ENCODE assay signal across 16 cellular contexts in the genomic region with DNA sequence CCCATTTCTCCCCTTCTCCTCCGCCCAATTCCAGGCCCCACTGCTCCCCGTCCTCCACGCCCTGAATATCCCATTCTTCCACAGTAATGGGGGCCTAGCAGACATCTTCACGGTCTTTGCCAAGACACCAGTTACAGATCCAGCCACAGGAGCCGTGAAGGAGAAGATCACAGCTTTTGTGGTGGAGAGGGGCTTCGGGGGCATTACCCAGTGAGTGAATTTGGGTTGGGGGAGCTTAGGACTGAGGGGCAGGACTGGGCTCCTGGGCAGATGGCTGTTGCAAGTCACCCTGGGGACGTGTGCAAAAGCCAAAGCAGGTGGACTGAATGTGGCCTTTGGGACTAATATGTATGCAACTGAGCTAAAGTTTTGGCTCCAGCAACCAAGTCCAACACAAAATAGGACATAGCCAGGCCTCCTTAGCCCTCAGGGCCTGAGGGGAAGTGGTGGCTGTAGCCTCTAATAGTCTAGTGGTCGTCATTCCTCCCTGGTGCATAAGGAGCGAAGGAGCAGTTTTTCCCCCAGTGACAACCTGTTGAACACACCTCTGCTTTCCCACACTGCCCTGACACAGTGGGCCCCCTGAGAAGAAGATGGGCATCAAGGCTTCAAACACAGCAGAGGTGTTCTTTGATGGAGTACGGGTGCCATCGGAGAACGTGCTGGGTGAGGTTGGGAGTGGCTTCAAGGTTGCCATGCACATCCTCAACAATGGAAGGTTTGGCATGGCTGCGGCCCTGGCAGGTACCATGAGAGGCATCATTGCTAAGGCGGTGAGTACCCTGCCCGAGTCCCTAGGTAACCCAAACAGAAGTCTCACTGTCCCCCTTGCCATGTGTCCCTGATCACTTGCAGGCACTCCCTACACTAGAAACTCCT. TPM values are rescaled to one million over a fixed set of nuclear protein-coding genes. Genes with fewer than 3 reads are reported as not detected.
A peak's percentile ranks its signal among the peaks of the same experiment; 100 is the strongest.
DNase-seq lines count a peak whose midpoint lies in the region; ATAC-seq and TF ChIP-seq lines count a peak whose summit lies in the region.
"Had no signal": no experiment of that assay in that cellular context is flagged by ENCODE, and none has a peak within 500 bp of the region (broad histone marks: within the 10 kb centered on the region; RNA-seq: fewer than 3 reads in every experiment).

No MANE protein-coding gene starts in this region.

- peak overlapping the region; percentile 95 to 100 (median 98) for H3K27ac ChIP-seq in esophagus squamous epithelium
- H3K27ac ChIP-seq: cardiac muscle cell had no signal

- H3K27ac Mint-ChIP-seq in activated naive CD4-positive, alpha-beta T cell treated with anti-CD3 and anti-CD28 coated beads, Interleukin-2, amount 50 U/mL, for 24 hours, result peak overlapping the region; percentile 59
- H3K27ac Mint-ChIP-seq in activated naive CD4-positive, alpha-beta T cell treated with anti-CD3 and anti-CD28 coated beads, Interleukin-2, amount 50 U/mL, for 72 hours, result peak overlapping the region in 1 of 2 donors; percentile 72
- H3K27ac Mint-ChIP-seq in stimulated activated naive B cell treated with anti-CD40 and anti-IgM and Interleukin-4, amounts not matched to agents 10 μg/mL and 1 μg/mL and 100 μg/mL, for 72 hours, result peak overlapping the region; percentile 99
- no peak overlapping the region for H3K27ac Mint-ChIP-seq in stimulated activated naive CD8-positive, alpha-beta T cell treated with anti-CD3 and anti-CD28 coated beads, Interleukin-15, amount 100 ng/mL, for 72 hours

- no peak overlapping the region for H3K4me3 Mint-ChIP-seq in activated naive CD4-positive, alpha-beta T cell treated with anti-CD3 and anti-CD28 coated beads, Interleukin-2, amount 50 U/mL, for 24 hours
- peak overlapping the region in 1 of 2 donors; percentile 7 for H3K4me3 Mint-ChIP-seq in stimulated activated naive B cell treated with anti-CD40 and anti-IgM and Interleukin-4, amounts not matched to agents 10 μg/mL and 1 μg/mL and 100 μg/mL, for 72 hours
- H3K4me3 Mint-ChIP-seq in stimulated activated naive CD8-positive, alpha-beta T cell treated with anti-CD3 and anti-CD28 coated beads, Interleukin-15, amount 100 ng/mL, for 72 hours, result no peak overlapping the region

- H3K36me3 ChIP-seq in esophagus squamous epithelium, result peaks cover 44 to 64% (median 48%) of the 10 kb centered on the region in 3 donors
- H3K36me3 ChIP-seq: uterus had no signal

- TF ChIP-seq CTCF in esophagus squamous epithelium (IDR thresholded peaks at IDR 0.05), result no peak

- H3K4me3 ChIP-seq in esophagus squamous epithelium, result no peak overlapping the region
- H3K4me3 ChIP-seq: cardiac muscle cell, uterus had no signal

- DNase-seq in activated naive CD4-positive, alpha-beta T cell treated with anti-CD3 and anti-CD28 coated beads, Interleukin-2, amount 50 U/mL, for 72 hours (ENCODE audit: low spot score in 2 of 2), result no peak
- DNase-seq in esophagus squamous epithelium (lab: John Stamatoyannopoulos, UW) (no peak), NCI-H345 (lab: John Stamatoyannopoulos, UW) (no peak)
- DNase-seq in stimulated activated naive B cell treated with anti-CD40 and anti-IgM and Interleukin-4, amounts not matched to agents 10 μg/mL and 1 μg/mL and 100 μg/mL, for 72 hours, result no peak
- DNase-seq in stimulated activated naive CD8-positive, alpha-beta T cell treated with anti-CD3 and anti-CD28 coated beads, Interleukin-15, amount 100 ng/mL, for 72 hours, result no peak
- DNase-seq: activated T-cell treated with anti-CD3 and anti-CD28 coated beads, Interleukin-2, amount 50 U/mL, for 48 hours; GDM1; NCI-H1048; NCI-H510A; SHP77; spleen had no signal

- intact Hi-C loops in esophagus squamous epithelium (cut with DNase I), result no loop called here

- WGBS in esophagus squamous epithelium, 2 donors, result 66 to 77% methylated on average over 11 of the region's 15 CpGs

- peaks cover 4% of the 10 kb centered on the region for H3K36me3 Mint-ChIP-seq in activated naive CD4-positive, alpha-beta T cell treated with anti-CD3 and anti-CD28 coated beads, Interleukin-2, amount 50 U/mL, for 24 hours
- peaks cover 14 to 29% of the 10 kb centered on the region in 2 donors for H3K36me3 Mint-ChIP-seq in activated naive CD4-positive, alpha-beta T cell treated with anti-CD3 and anti-CD28 coated beads, Interleukin-2, amount 50 U/mL, for 72 hours
- peaks cover 34 to 55% of the 10 kb centered on the region in 2 donors for H3K36me3 Mint-ChIP-seq in stimulated activated naive B cell treated with anti-CD40 and anti-IgM and Interleukin-4, amounts not matched to agents 10 μg/mL and 1 μg/mL and 100 μg/mL, for 72 hours

- peaks cover 38% of the 10 kb centered on the region for H3K4me1 Mint-ChIP-seq in activated naive CD4-positive, alpha-beta T cell treated with anti-CD3 and anti-CD28 coated beads, Interleukin-2, amount 50 U/mL, for 24 hours
- peaks cover 38 to 48% of the 10 kb centered on the region in 2 donors for H3K4me1 Mint-ChIP-seq in stimulated activated naive B cell treated with anti-CD40 and anti-IgM and Interleukin-4, amounts not matched to agents 10 μg/mL and 1 μg/mL and 100 μg/mL, for 72 hours
- peaks cover 49% of the 10 kb centered on the region for H3K4me1 Mint-ChIP-seq in stimulated activated naive CD8-positive, alpha-beta T cell treated with anti-CD3 and anti-CD28 coated beads, Interleukin-15, amount 100 ng/mL, for 72 hours

- H3K27me3 ChIP-seq in esophagus squamous epithelium, result no peaks in the 10 kb centered on the region
- H3K27me3 ChIP-seq: cardiac muscle cell, spleen, uterus had no signal

- no peaks in the 10 kb centered on the region for H3K9me3 Mint-ChIP-seq in activated naive CD4-positive, alpha-beta T cell treated with anti-CD3 and anti-CD28 coated beads, Interleukin-2, amount 50 U/mL, for 24 hours
- no peaks in the 10 kb centered on the region for H3K9me3 Mint-ChIP-seq in activated naive CD4-positive, alpha-beta T cell treated with anti-CD3 and anti-CD28 coated beads, Interleukin-2, amount 50 U/mL, for 72 hours
- H3K9me3 Mint-ChIP-seq in stimulated activated naive B cell treated with anti-CD40 and anti-IgM and Interleukin-4, amounts not matched to agents 10 μg/mL and 1 μg/mL and 100 μg/mL, for 72 hours, result no peaks in the 10 kb centered on the region
- H3K9me3 Mint-ChIP-seq in stimulated activated naive CD8-positive, alpha-beta T cell treated with anti-CD3 and anti-CD28 coated beads, Interleukin-15, amount 100 ng/mL, for 72 hours, result no peaks in the 10 kb centered on the region

- H3K27me3 Mint-ChIP-seq in activated naive CD4-positive, alpha-beta T cell treated with anti-CD3 and anti-CD28 coated beads, Interleukin-2, amount 50 U/mL, for 24 hours, result no peaks in the 10 kb centered on the region
- no peaks in the 10 kb centered on the region for H3K27me3 Mint-ChIP-seq in stimulated activated naive B cell treated with anti-CD40 and anti-IgM and Interleukin-4, amounts not matched to agents 10 μg/mL and 1 μg/mL and 100 μg/mL, for 72 hours
- no peaks in the 10 kb centered on the region for H3K27me3 Mint-ChIP-seq in stimulated activated naive CD8-positive, alpha-beta T cell treated with anti-CD3 and anti-CD28 coated beads, Interleukin-15, amount 100 ng/mL, for 72 hours

- peaks cover 48 to 90% (median 50%) of the 10 kb centered on the region in 3 donors for H3K4me1 ChIP-seq in esophagus squamous epithelium

- TF ChIP-seq POLR2A in Raji (IDR thresholded peaks at IDR 0.05; ENCODE audit: insufficient read depth, low read depth, low read length) (peak; percentile 16; the same call in 1 of the 2 replicates), esophagus squamous epithelium (IDR thresholded peaks at IDR 0.05) (no peak)

- ATAC-seq in activated naive CD4-positive, alpha-beta T cell treated with anti-CD3 and anti-CD28 coated beads, Interleukin-2, amount 50 U/mL, for 72 hours, result no peak
- ATAC-seq in stimulated activated naive B cell treated with anti-CD40 and anti-IgM and Interleukin-4, amounts not matched to agents 10 μg/mL and 1 μg/mL and 100 μg/mL, for 72 hours (replicated peaks), result no peak
- ATAC-seq in stimulated activated naive CD8-positive, alpha-beta T cell treated with anti-CD3 and anti-CD28 coated beads, Interleukin-15, amount 100 ng/mL, for 72 hours, result no peak
- ATAC-seq in HG02970 (IDR thresholded peaks at IDR 0.05; ENCODE audit: low FRiP score, unreplicated experiment), result no peak

- no peaks in the 10 kb centered on the region for H3K9me3 ChIP-seq in esophagus squamous epithelium
- H3K9me3 ChIP-seq: spleen, uterus had no signal

RNA-seq across cellular contexts. Expression of a gene that starts 2.6 kb away (rescaled TPM):
- 100 to 1,000 TPM; 360 to 445 TPM for total RNA-seq in activated naive CD4-positive, alpha-beta T cell treated with anti-CD3 and anti-CD28 coated beads, Interleukin-2, amount 50 U/mL, for 72 hours
- total RNA-seq in esophagus squamous epithelium, result 100 to 1,000 TPM; 453 to 742 (median 464) TPM

RNA-seq across cellular contexts. Expression of a gene that starts 2.7 kb away (rescaled TPM):
- 10 to 100 TPM; 20.1 to 27.1 TPM for total RNA-seq in activated naive CD4-positive, alpha-beta T cell treated with anti-CD3 and anti-CD28 coated beads, Interleukin-2, amount 50 U/mL, for 72 hours
- 10 to 100 TPM in 1 of 4 donors, 1 to 10 TPM in 3; 2.6 to 13.9 (median 6.0) TPM for total RNA-seq in esophagus squamous epithelium

RNA-seq across cellular contexts. Expression of a gene that starts 12.0 kb away (rescaled TPM):
- 10 to 100 TPM; 56.2 to 73.4 TPM for total RNA-seq in activated naive CD4-positive, alpha-beta T cell treated with anti-CD3 and anti-CD28 coated beads, Interleukin-2, amount 50 U/mL, for 72 hours
- total RNA-seq in esophagus squamous epithelium, result 10 to 100 TPM; 21.4 to 58.0 (median 37.3) TPM

RNA-seq across cellular contexts. Expression of a gene that starts 16.9 kb away (rescaled TPM):
- 10 to 100 TPM; 25.9 to 52.4 TPM for total RNA-seq in activated naive CD4-positive, alpha-beta T cell treated with anti-CD3 and anti-CD28 coated beads, Interleukin-2, amount 50 U/mL, for 72 hours
- total RNA-seq in esophagus squamous epithelium, result 10 to 100 TPM; 24.7 to 30.6 (median 27.0) TPM

RNA-seq across cellular contexts. Expression of a gene that starts 19.9 kb away (rescaled TPM):
- total RNA-seq in activated naive CD4-positive, alpha-beta T cell treated with anti-CD3 and anti-CD28 coated beads, Interleukin-2, amount 50 U/mL, for 72 hours, result 100 to 1,000 TPM; 167 to 298 TPM
- 100 to 1,000 TPM; 172 to 384 (median 197) TPM for total RNA-seq in esophagus squamous epithelium

Comparison
In these comparisons a context has a peak if more than half of its experiments do, and no peak if none do; other contexts are left out.
1. H3K27ac Mint-ChIP-seq: peak in activated naive CD4-positive, alpha-beta T cell treated with anti-CD3 and anti-CD28 coated beads, Interleukin-2, amount 50 U/mL, for 24 hours (single experiment) and stimulated activated naive B cell treated with anti-CD40 and anti-IgM and Interleukin-4, amounts not matched to agents 10 μg/mL and 1 μg/mL and 100 μg/mL, for 72 hours (single experiment); none in stimulated activated naive CD8-positive, alpha-beta T cell treated with anti-CD3 and anti-CD28 coated beads, Interleukin-15, amount 100 ng/mL, for 72 hours (0 of 2).